ENCODE assay signal across 1 cellular context in genomic region chr6:586553-586952, GRCh38.
TF ChIP-seq lines count a peak whose summit lies in the region.

No MANE protein-coding gene starts in this region.

TF ChIP-seq in liver, 16 proteins besides CTCF, POLR2A, EP300 and RAD21 (continued from another document):
- TF ChIP-seq REST (IDR thresholded peaks at IDR 0.05): no peak
- TF ChIP-seq SP1 (IDR thresholded peaks at IDR 0.05): peak; percentile 50
- TF ChIP-seq YY1 (IDR thresholded peaks at IDR 0.05): no peak
TF ChIP-seq in liver: peak in this region for 4.
